7 cellular contexts compared by ENCODE assay signal in the genomic region with DNA sequence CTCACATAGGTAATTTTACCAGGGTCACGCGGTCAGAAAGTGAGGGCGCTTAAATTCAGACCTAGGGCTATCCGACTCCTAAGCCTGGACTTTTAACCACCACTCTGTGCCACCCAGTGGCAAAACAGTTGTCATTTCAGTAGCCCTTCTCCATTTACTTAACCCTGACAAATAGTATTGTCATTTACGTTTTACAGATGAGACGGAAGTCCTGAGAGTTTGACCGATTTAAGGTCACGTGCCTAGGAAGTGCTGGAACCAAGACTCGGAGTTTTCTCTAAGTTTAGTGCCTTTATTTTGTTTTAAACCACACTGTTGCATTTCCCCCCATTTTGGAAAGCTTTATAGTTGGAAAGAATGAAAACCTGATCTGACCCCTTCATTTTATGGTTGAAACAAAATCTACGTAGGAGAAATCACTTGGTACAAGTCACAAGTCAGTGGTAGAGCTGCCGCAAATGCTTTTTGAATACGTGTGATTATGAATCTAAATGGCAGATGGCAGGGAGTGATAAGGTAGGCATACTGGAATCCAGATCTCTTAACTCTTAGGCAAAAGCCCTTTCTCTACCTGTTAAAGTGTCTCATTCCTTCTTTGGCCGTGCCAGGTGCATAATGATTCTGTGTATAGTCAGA. TPM values are rescaled to one million over a fixed set of nuclear protein-coding genes. Genes with fewer than 3 reads are reported as not detected.
DNase-seq lines count a peak whose midpoint lies in the region; ATAC-seq and TF ChIP-seq lines count a peak whose summit lies in the region.

No MANE protein-coding gene starts in this region.

- peaks cover 35% of the 10 kb centered on the region for H3K4me1 Mint-ChIP-seq in T-helper 17 cell

- TF ChIP-seq CTCF in epithelial cell of esophagus (IDR thresholded peaks at IDR 0.05; ENCODE audit: insufficient read depth, low read depth, low read length, missing control alignments) = no peak

- no peaks in the 10 kb centered on the region for H3K9me3 ChIP-seq in T-helper 17 cell (ENCODE audit: control insufficient read depth, low read length, poor library complexity, severe bottlenecking)

- H3K27ac Mint-ChIP-seq in T-helper 17 cell = peak overlapping the region; percentile 99

- DNase-seq in GM04503 (ENCODE audit: low read depth) = peak; percentile 4
- peak; percentile 50 for DNase-seq in HT1080 (ENCODE audit: low read depth)
- peak in 1 of 3 donors; percentile 8 for DNase-seq in T-helper 17 cell
- DNase-seq in epithelial cell of esophagus (ENCODE audit: low read depth) = peak; percentile 36
- DNase-seq in myocyte (ENCODE audit: low read depth) = peak; percentile 72

- ATAC-seq in GM21515 (IDR thresholded peaks at IDR 0.05; ENCODE audit: unreplicated experiment) (peak; percentile 37), T-helper 17 cell (peak; percentile 58), GM18858 (IDR thresholded peaks at IDR 0.05; ENCODE audit: unreplicated experiment) (no peak)

- H3K4me3 ChIP-seq in epithelial cell of esophagus (ENCODE audit: low read length) = peak overlapping the region; percentile 89

- peaks cover 2% of the 10 kb centered on the region for H3K36me3 Mint-ChIP-seq in T-helper 17 cell (ENCODE audit: low read depth)

- H3K27me3 Mint-ChIP-seq in T-helper 17 cell = no peaks in the 10 kb centered on the region

- H3K4me3 Mint-ChIP-seq in T-helper 17 cell = peak overlapping the region; percentile 98

RNA-seq across cellular contexts. Expression of a gene that starts 0.7 kb away (rescaled TPM):
- 65.7 and 91.5 TPM in 2 replicates for total RNA-seq in HT1080 (2014; rRNA removed; shearing (Covaris generic))
- 48.5 and 55.8 TPM in 2 replicates for polyA plus RNA-seq in HT1080 (2015; cell fraction: cytosol; rRNA removed)
- polyA plus RNA-seq in HT1080 (2015; cell fraction: nucleus; rRNA removed) = 75.6 and 77.6 TPM in 2 replicates
- total RNA-seq in T-helper 17 cell (10 to 100 TPM; 24.8 to 25.4 TPM), myocyte (36.6 and 38.1 TPM in 2 replicates)
- polyA plus RNA-seq in myocyte (2012) = 22.1 TPM

RNA-seq across cellular contexts. Expression of a gene that starts 0.7 kb away (rescaled TPM):
- total RNA-seq in HT1080 (2014; rRNA removed; shearing (Covaris generic)) = 12.7 and 12.8 TPM in 2 replicates
- polyA plus RNA-seq in HT1080 (2015; cell fraction: cytosol; rRNA removed) = 13.6 and 17.7 TPM in 2 replicates
- polyA plus RNA-seq in HT1080 (2015; cell fraction: nucleus; rRNA removed) = 9.5 and 13.8 TPM in 2 replicates
- total RNA-seq in T-helper 17 cell (10 to 100 TPM; 19.1 to 25.9 TPM), myocyte (25.2 and 26.5 TPM in 2 replicates)
- polyA plus RNA-seq in myocyte (2012) = 27.8 TPM

RNA-seq across cellular contexts. Expression of a gene that starts 36.6 kb away (rescaled TPM):
- total RNA-seq in HT1080 (2014; rRNA removed; shearing (Covaris generic)) = 0.77 and 1.4 TPM in 2 replicates
- 1.6 and 1.8 TPM in 2 replicates for polyA plus RNA-seq in HT1080 (2015; cell fraction: cytosol; rRNA removed)
- polyA plus RNA-seq in HT1080 (2015; cell fraction: nucleus; rRNA removed) = 0.63 and 1.0 TPM in 2 replicates
- total RNA-seq in T-helper 17 cell = not detected
- 0.21 and 0.32 TPM in 2 replicates for total RNA-seq in myocyte
- 0.30 TPM for polyA plus RNA-seq in myocyte (2012)
